In genomic region chr18:79952457-79952995, GRCh38 we compare ENCODE assay signal across 8 cellular contexts. TPM values are rescaled to one million over a fixed set of nuclear protein-coding genes. Genes with fewer than 3 reads are reported as not detected.
A peak's percentile ranks its signal among the peaks of the same experiment; 100 is the strongest.
DNase-seq lines count a peak whose midpoint lies in the region; ATAC-seq and TF ChIP-seq lines count a peak whose summit lies in the region.

No MANE protein-coding gene starts in this region.

- H3K4me1 Mint-ChIP-seq in activated CD8-positive, alpha-beta memory T cell treated with anti-CD3 and anti-CD28 coated beads, Interleukin-2, amount 10 ng/mL, durations not matched to agents 7 days and 5 days, result peaks cover 26% of the 10 kb centered on the region

- no peak for TF ChIP-seq EP300 in tibial nerve (IDR thresholded peaks at IDR 0.05)

- H3K9me3 ChIP-seq in lung (ENCODE audit: control insufficient read depth in 2 of 2, insufficient read depth in 1 of 2, low read length in 1 of 2), result no peaks in the 10 kb centered on the region
- H3K9me3 ChIP-seq in tibial nerve, result no peaks in the 10 kb centered on the region

- no peaks in the 10 kb centered on the region for H3K27me3 ChIP-seq in lung (ENCODE audit: control insufficient read depth, insufficient read depth)
- no peaks in the 10 kb centered on the region for H3K27me3 ChIP-seq in tibial nerve

- peak overlapping the region; percentile 60 to 72 for H3K4me3 ChIP-seq in cardiac fibroblast (replicated peaks in 1 of 2; ENCODE audit: low read depth in 2 of 2, low read length in 2 of 2)
- H3K4me3 ChIP-seq in lung, result peak overlapping the region; percentile 49
- peak overlapping the region; percentile 60 to 99 (median 84) for H3K4me3 ChIP-seq in tibial nerve

- H3K27ac Mint-ChIP-seq in activated CD8-positive, alpha-beta memory T cell treated with anti-CD3 and anti-CD28 coated beads, Interleukin-2, amount 10 ng/mL, durations not matched to agents 7 days and 5 days, result no peak overlapping the region

- TF ChIP-seq CTCF in cardiac fibroblast (IDR thresholded peaks at IDR 0.05; ENCODE audit: low read depth, low read length), result no peak
- no peak for TF ChIP-seq CTCF in lung (IDR thresholded peaks at IDR 0.05; ENCODE audit: control extremely low read depth, extremely low read depth)
- no peak for TF ChIP-seq CTCF in tibial nerve (IDR thresholded peaks at IDR 0.05)

- CTCF ChIA-PET in activated CD8-positive, alpha-beta memory T cell treated with anti-CD3 and anti-CD28 coated beads, Interleukin-2, amount 10 ng/mL, durations not matched to agents 7 days and 5 days (lab: Charles Lee), result interaction anchor here (1.3 kb wide), 2 partner anchors 10 to 11 kb away, joined by 3 to 4 read pairs; no protein-coding TSS in a partner anchor

- peaks cover 3% of the 10 kb centered on the region for H3K36me3 Mint-ChIP-seq in activated CD8-positive, alpha-beta memory T cell treated with anti-CD3 and anti-CD28 coated beads, Interleukin-2, amount 10 ng/mL, durations not matched to agents 7 days and 5 days

- no peak overlapping the region for H3K4me3 Mint-ChIP-seq in activated CD8-positive, alpha-beta memory T cell treated with anti-CD3 and anti-CD28 coated beads, Interleukin-2, amount 10 ng/mL, durations not matched to agents 7 days and 5 days

- WGBS in lung, 2 donors, result 31 to 49% methylated on average over 31 to 43 of the region's 43 CpGs
- WGBS in tibial nerve, 2 donors, result 36 to 38% methylated on average over 41 to 42 of the region's 43 CpGs

- H3K27ac ChIP-seq in lung (ENCODE audit: low read depth in 1 of 2, low read length in 1 of 2) (peak overlapping the region in 1 of 2 donors; percentile 57), tibial nerve (peak overlapping the region; percentile 80 to 98 (median 88))

- ATAC-seq in activated CD8-positive, alpha-beta memory T cell treated with anti-CD3 and anti-CD28 coated beads, Interleukin-2, amount 10 ng/mL, durations not matched to agents 7 days and 5 days, result no peak
- ATAC-seq in lung (ENCODE audit: insufficient read depth, low FRiP score) (no peak), GM18858 (IDR thresholded peaks at IDR 0.05; ENCODE audit: unreplicated experiment) (no peak)

- H3K36me3 ChIP-seq in lung (ENCODE audit: control insufficient read depth in 2 of 2, insufficient read depth in 2 of 2, low read length in 2 of 2) (peaks cover 0 to 4% of the 10 kb centered on the region in 2 donors), tibial nerve (peaks cover 0 to 16% (median 0%) of the 10 kb centered on the region in 3 donors)

- H3K27me3 Mint-ChIP-seq in activated CD8-positive, alpha-beta memory T cell treated with anti-CD3 and anti-CD28 coated beads, Interleukin-2, amount 10 ng/mL, durations not matched to agents 7 days and 5 days, result peaks cover 13% of the 10 kb centered on the region

- H3K4me1 ChIP-seq in lung (ENCODE audit: control insufficient read depth in 2 of 2, insufficient read depth in 2 of 2, low read length in 2 of 2) (peaks cover 11 to 26% of the 10 kb centered on the region in 2 donors), tibial nerve (peaks cover 0 to 39% (median 33%) of the 10 kb centered on the region in 4 donors)

- no peaks in the 10 kb centered on the region for H3K9me3 Mint-ChIP-seq in activated CD8-positive, alpha-beta memory T cell treated with anti-CD3 and anti-CD28 coated beads, Interleukin-2, amount 10 ng/mL, durations not matched to agents 7 days and 5 days (ENCODE audit: low read depth)

- DNase-seq in activated CD8-positive, alpha-beta memory T cell treated with anti-CD3 and anti-CD28 coated beads, Interleukin-2, amount 50 U/mL, for 4 hours, result peak; percentile 15
- no peak for DNase-seq in activated CD8-positive, alpha-beta memory T cell treated with anti-CD3 and anti-CD28 coated beads, Interleukin-2, amount 10 ng/mL, durations not matched to agents 7 days and 5 days
- no peak for DNase-seq in cardiac fibroblast (ENCODE audit: low read depth in 2 of 2)
- DNase-seq in lung (ENCODE audit: low spot score), result no peak
- no peak for DNase-seq in tibial nerve (ENCODE audit: low spot score in 2 of 2)
- no peak for DNase-seq in NOMO-1 (lab: John Stamatoyannopoulos, UW; ENCODE audit: unreplicated experiment in 2 of 2)
- DNase-seq in activated CD8-positive, alpha-beta memory T cell treated with anti-CD3 and anti-CD28 coated beads, Interleukin-2, amount 50 U/mL, for 48 hours, result no peak

- TF ChIP-seq POLR2A in tibial nerve (IDR thresholded peaks at IDR 0.05), result no peak

RNA-seq across cellular contexts. Expression of gene SLC66A2, which starts 1.1 kb away (rescaled TPM):
- total RNA-seq in activated CD8-positive, alpha-beta memory T cell treated with anti-CD3 and anti-CD28 coated beads, Interleukin-2, amount 10 ng/mL, durations not matched to agents 7 days and 5 days, result 10 to 100 TPM; 23.4 TPM
- total RNA-seq in lung (10 to 100 TPM; 26.5 to 69.8 TPM), tibial nerve (100 to 1,000 TPM; 112 to 361 (median 222) TPM)
- polyA plus RNA-seq in lung, result 10 to 100 TPM; 54.9 to 71.8 TPM

RNA-seq across cellular contexts. Expression of gene HSBP1L1, which starts 11.9 kb away (rescaled TPM):
- 1 to 10 TPM; 1.1 to 5.0 TPM for total RNA-seq in activated CD8-positive, alpha-beta memory T cell treated with anti-CD3 and anti-CD28 coated beads, Interleukin-2, amount 10 ng/mL, durations not matched to agents 7 days and 5 days
- total RNA-seq in lung (10 to 100 TPM; 30.6 to 37.9 TPM), tibial nerve (10 to 100 TPM; 18.0 to 35.4 (median 29.7) TPM)
- 10 to 100 TPM; 23.2 to 80.9 TPM for polyA plus RNA-seq in lung

RNA-seq across cellular contexts. Expression of gene TXNL4A, which starts 35.8 kb away (rescaled TPM):
- 100 to 1,000 TPM; 140 to 151 TPM for total RNA-seq in activated CD8-positive, alpha-beta memory T cell treated with anti-CD3 and anti-CD28 coated beads, Interleukin-2, amount 10 ng/mL, durations not matched to agents 7 days and 5 days
- total RNA-seq in lung (100 to 1,000 TPM in 1 of 2 donors, 10 to 100 TPM in 1; 29.9 to 101 TPM), tibial nerve (10 to 100 TPM; 19.0 to 34.9 (median 32.5) TPM)
- polyA plus RNA-seq in lung, result 10 to 100 TPM; 84.1 to 86.2 TPM
